Comparison of ENCODE assay signal across 8 cellular contexts in genomic region chr22:42078469-42079318, GRCh38. TPM values are rescaled to one million over a fixed set of nuclear protein-coding genes. Genes with fewer than 3 reads are reported as not detected.
A peak's percentile ranks its signal among the peaks of the same experiment; 100 is the strongest.
DNase-seq lines count a peak whose midpoint lies in the region; ATAC-seq and TF ChIP-seq lines count a peak whose summit lies in the region.

No MANE protein-coding gene starts in this region.

- H3K27ac Mint-ChIP-seq in Calu3 (ENCODE audit: unreplicated experiment) = peak overlapping the region; percentile 96
- H3K27ac Mint-ChIP-seq in activated naive CD4-positive, alpha-beta T cell treated with anti-CD3 and anti-CD28 coated beads, Interleukin-2, amount 50 U/mL, for 72 hours = peak overlapping the region; percentile 98 to 99

- no peaks in the 10 kb centered on the region for H3K4me1 Mint-ChIP-seq in Calu3 (ENCODE audit: low read depth, unreplicated experiment)

- H3K27ac ChIP-seq in right atrium auricular region (peak overlapping the region; percentile 98), gastrocnemius medialis (peak overlapping the region; percentile 95 to 100 (median 100))

- CTCF ChIA-PET in Calu3 (lab: Charles Lee) = interaction anchor here (3.1 kb wide), 1 partner anchor 12 kb away, joined by 17 read pairs; the partner anchor contains the start of gene NDUFA6

- H3K9me3 Mint-ChIP-seq in Calu3 (ENCODE audit: low read depth, unreplicated experiment) = no peaks in the 10 kb centered on the region
- no peaks in the 10 kb centered on the region for H3K9me3 Mint-ChIP-seq in activated naive CD4-positive, alpha-beta T cell treated with anti-CD3 and anti-CD28 coated beads, Interleukin-2, amount 50 U/mL, for 72 hours

- in situ Hi-C loops in gastrocnemius medialis (cut with MboI; ENCODE audit: low sequenced_read_pairs in 4 of 4) (loop anchor here in 1 of 4 donors (25.0 kb wide), 1 partner anchor 359 kb away; the partner anchor contains the start of gene NFAM1), GM13976 (cut with MboI; ENCODE audit: low sequenced_read_pairs, unreplicated experiment) (no loop called here)

- TF ChIP-seq CTCF in Calu3 (IDR thresholded peaks at IDR 0.05; ENCODE audit: unreplicated experiment) (no peak), right atrium auricular region (IDR thresholded peaks at IDR 0.05) (no peak), gastrocnemius medialis (IDR thresholded peaks at IDR 0.05 in 4 of 5, conservative IDR thresholded peaks at IDR 0.05 in 1 of 5) (no peak), GM13976 (IDR thresholded peaks at IDR 0.05; ENCODE audit: borderline replicate concordance, control extremely low read depth, extremely low read depth, insufficient read depth, missing control alignments) (no peak)

- no peak for DNase-seq in Calu3
- DNase-seq in activated naive CD4-positive, alpha-beta T cell treated with anti-CD3 and anti-CD28 coated beads, Interleukin-2, amount 50 U/mL, for 72 hours (ENCODE audit: low spot score in 2 of 2) = no peak
- no peak for DNase-seq in right atrium auricular region (ENCODE audit: low spot score)
- DNase-seq in gastrocnemius medialis = peak; percentile 36 to 44
- no peak for DNase-seq in GM13976 (ENCODE audit: low spot score)
- no peak for DNase-seq in NOMO-1 (lab: John Stamatoyannopoulos, UW; ENCODE audit: unreplicated experiment in 2 of 2)

- H3K36me3 ChIP-seq in right atrium auricular region (peaks cover 16% of the 10 kb centered on the region), gastrocnemius medialis (peaks cover 0 to 14% of the 10 kb centered on the region in 2 donors)

- ATAC-seq in HG02759 (IDR thresholded peaks at IDR 0.05; ENCODE audit: unreplicated experiment) (peak; percentile 4), gastrocnemius medialis (peak; percentile 20 to 24), HG03175 (IDR thresholded peaks at IDR 0.05; ENCODE audit: unreplicated experiment) (no peak)
- no peak for ATAC-seq in activated naive CD4-positive, alpha-beta T cell treated with anti-CD3 and anti-CD28 coated beads, Interleukin-2, amount 50 U/mL, for 72 hours

- H3K27me3 Mint-ChIP-seq in Calu3 (ENCODE audit: unreplicated experiment) = no peaks in the 10 kb centered on the region

- H3K27me3 ChIP-seq in right atrium auricular region (no peaks in the 10 kb centered on the region), gastrocnemius medialis (no peaks in the 10 kb centered on the region)

- H3K4me1 ChIP-seq in right atrium auricular region = peaks cover 0 to 59% of the 10 kb centered on the region in 2 donors
- peaks cover 30 to 46% of the 10 kb centered on the region in 2 donors for H3K4me1 ChIP-seq in gastrocnemius medialis

- BruUV-seq in Calu3 (replicated peaks; lab: Mats Ljungman, UMichigan) = no TSS peak

- no peak for TF ChIP-seq POLR2A in gastrocnemius medialis (IDR thresholded peaks at IDR 0.05)

- H3K9me3 ChIP-seq in right atrium auricular region (no peaks in the 10 kb centered on the region), gastrocnemius medialis (no peaks in the 10 kb centered on the region)

- H3K4me3 Mint-ChIP-seq in Calu3 (ENCODE audit: low read depth, unreplicated experiment) = peak overlapping the region; percentile 91

- peak overlapping the region; percentile 63 to 65 for H3K4me3 ChIP-seq in right atrium auricular region
- H3K4me3 ChIP-seq in gastrocnemius medialis = peak overlapping the region; percentile 69 to 89 (median 86)

- intact Hi-C loops in Calu3 (cut with micrococcal nuclease; ENCODE audit: unreplicated experiment) = no loop called here
- intact Hi-C loops in gastrocnemius medialis (cut with DNase I; ENCODE audit: low total_unique reads) = loop anchor here (1.0 to 10.0 kb wide), 3 partner anchors 12 to 984 kb away; partner anchors contain the start of genes EP300, NDUFA6 and SREBF2

- peaks cover 19% of the 10 kb centered on the region for H3K36me3 Mint-ChIP-seq in Calu3 (ENCODE audit: insufficient read depth, unreplicated experiment)
- peaks cover 13 to 20% of the 10 kb centered on the region in 2 donors for H3K36me3 Mint-ChIP-seq in activated naive CD4-positive, alpha-beta T cell treated with anti-CD3 and anti-CD28 coated beads, Interleukin-2, amount 50 U/mL, for 72 hours

RNA-seq across cellular contexts. Expression of gene SMDT1, which starts 0.8 kb away (rescaled TPM):
- 60.8 and 65.5 TPM in 2 replicates for total RNA-seq in Calu3 (2022)
- 10 to 100 TPM; 48.3 to 59.9 TPM for total RNA-seq in activated naive CD4-positive, alpha-beta T cell treated with anti-CD3 and anti-CD28 coated beads, Interleukin-2, amount 50 U/mL, for 72 hours
- total RNA-seq in right atrium auricular region = 10 to 100 TPM in 1 of 2 donors, 1 to 10 TPM in 1; 9.6 to 11.9 TPM
- total RNA-seq in gastrocnemius medialis = 10 to 100 TPM in 1 of 4 donors, 1 to 10 TPM in 3; 7.9 to 14.6 (median 9.8) TPM

RNA-seq across cellular contexts. Expression of gene PHETA2, which starts 4.6 kb away (rescaled TPM):
- total RNA-seq in Calu3 (2022) (1.3 and 1.5 TPM in 2 replicates), right atrium auricular region (10 to 100 TPM in 1 of 2 donors, 1 to 10 TPM in 1; 6.5 to 12.7 TPM), gastrocnemius medialis (1 to 10 TPM; 1.8 to 3.1 (median 2.1) TPM)
- 1 to 10 TPM; 2.1 to 2.2 TPM for total RNA-seq in activated naive CD4-positive, alpha-beta T cell treated with anti-CD3 and anti-CD28 coated beads, Interleukin-2, amount 50 U/mL, for 72 hours

RNA-seq across cellular contexts. Expression of gene NAGA, which starts 8.1 kb away (rescaled TPM):
- 24.3 and 27.2 TPM in 2 replicates for total RNA-seq in Calu3 (2022)
- total RNA-seq in activated naive CD4-positive, alpha-beta T cell treated with anti-CD3 and anti-CD28 coated beads, Interleukin-2, amount 50 U/mL, for 72 hours = 10 to 100 TPM; 26.3 to 32.3 TPM
- total RNA-seq in right atrium auricular region = 10 to 100 TPM; 19.1 to 21.7 TPM
- total RNA-seq in gastrocnemius medialis = 10 to 100 TPM in 3 of 4 donors, 1 to 10 TPM in 1; 8.7 to 14.1 (median 11.9) TPM

RNA-seq across cellular contexts. Expression of gene NDUFA6, which starts 11.9 kb away (rescaled TPM):
- 61.6 and 68.0 TPM in 2 replicates for total RNA-seq in Calu3 (2022)
- 100 to 1,000 TPM in 1 of 2 donors, 10 to 100 TPM in 1; 84.9 to 107 TPM for total RNA-seq in activated naive CD4-positive, alpha-beta T cell treated with anti-CD3 and anti-CD28 coated beads, Interleukin-2, amount 50 U/mL, for 72 hours
- total RNA-seq in right atrium auricular region = 100 to 1,000 TPM; 143 to 185 TPM
- 100 to 1,000 TPM; 117 to 139 (median 125) TPM for total RNA-seq in gastrocnemius medialis

RNA-seq across cellular contexts. Expression of gene CYP2D6, which starts 51.9 kb away (rescaled TPM):
- total RNA-seq in Calu3 (2022) = 9.3 and 10.7 TPM in 2 replicates
- total RNA-seq in activated naive CD4-positive, alpha-beta T cell treated with anti-CD3 and anti-CD28 coated beads, Interleukin-2, amount 50 U/mL, for 72 hours = 1 to 10 TPM; 2.2 to 4.8 TPM
- not detected for total RNA-seq in right atrium auricular region
- total RNA-seq in gastrocnemius medialis = under 1 TPM in 2 of 4 donors, not detected in 2; 0.15 to 0.24 TPM

Comparison
In these comparisons a context has a peak if more than half of its experiments do, and no peak if none do; other contexts are left out.
1. DNase-seq: peak in gastrocnemius medialis (2 of 2); none in Calu3 (single experiment), activated naive CD4-positive, alpha-beta T cell treated with anti-CD3 and anti-CD28 coated beads, Interleukin-2, amount 50 U/mL, for 72 hours (0 of 2), right atrium auricular region (single experiment), GM13976 (single experiment) and NOMO-1 (0 of 2).
2. ATAC-seq: peak in HG02759 (single experiment) and gastrocnemius medialis (2 of 2); none in activated naive CD4-positive, alpha-beta T cell treated with anti-CD3 and anti-CD28 coated beads, Interleukin-2, amount 50 U/mL, for 72 hours (0 of 2) and HG03175 (single experiment).